ENCODE assay signal across 8 cellular contexts in genomic region chr11:65637794-65638317, GRCh38. TPM values are rescaled to one million over a fixed set of nuclear protein-coding genes. Genes with fewer than 3 reads are reported as not detected.
DNase-seq lines count a peak whose midpoint lies in the region; ATAC-seq lines count a peak whose summit lies in the region.

SIPA1 (plus strand) TSS chr11:65638101; CDS start chr11:65640922, 2,821 bp downstream.

- peaks cover 39 to 51% of the 10 kb centered on the region in 2 donors for H3K4me1 Mint-ChIP-seq in effector memory CD8-positive, alpha-beta T cell (ENCODE audit: low read depth in 2 of 2)

- no peaks in the 10 kb centered on the region for H3K9me3 Mint-ChIP-seq in effector memory CD8-positive, alpha-beta T cell

- POLR2A ChIA-PET in activated CD8-positive, alpha-beta memory T cell treated with anti-CD3 and anti-CD28 coated beads for 36 hours (lab: Charles Lee): interaction anchor here (0.6 to 6.3 kb wide), 8 partner anchors 12 to 250 kb away, joined by 3 to 39 read pairs (median 3); partner anchors contain the start of genes FIBP and PCNX3

- DNase-seq in NCI-H2029 (lab: John Stamatoyannopoulos, UW): peak; percentile 47
- no peak for DNase-seq in NCI-H2029 treated with DMSO at 0.1 percent for 48 hours (lab: John Stamatoyannopoulos, UW)
- peak; percentile 73 for DNase-seq in NCI-H774 (lab: John Stamatoyannopoulos, UW)
- DNase-seq in effector memory CD8-positive, alpha-beta T cell: peak; percentile 67 to 80 (median 78)
- DNase-seq in medulla oblongata (ENCODE audit: extremely low spot score): peak; percentile 85
- peak; percentile 40 to 62 (median 62) for DNase-seq in stimulated activated CD4-positive, alpha-beta T cell treated with anti-CD3 and anti-CD28 coated beads, TNF-alpha, amount 100 ng/mL, for 48 hours (ENCODE audit: low read depth in 3 of 3)

- peak within 1 kb of the TSS; percentile 94 to 98 for H3K27ac Mint-ChIP-seq in effector memory CD8-positive, alpha-beta T cell

- peak; percentile 37 for ATAC-seq in HG02973 (IDR thresholded peaks at IDR 0.05; ENCODE audit: unreplicated experiment)
- ATAC-seq in effector memory CD8-positive, alpha-beta T cell (replicated peaks): peak; percentile 21

- H3K36me3 Mint-ChIP-seq in effector memory CD8-positive, alpha-beta T cell (ENCODE audit: insufficient read depth): peaks cover 77% of the 10 kb centered on the region

- no peaks in the 10 kb centered on the region for H3K27me3 Mint-ChIP-seq in effector memory CD8-positive, alpha-beta T cell

- CTCF ChIA-PET in activated CD8-positive, alpha-beta memory T cell treated with anti-CD3 and anti-CD28 coated beads for 36 hours (lab: Charles Lee): interaction anchor here (0.6 to 2.0 kb wide), 12 partner anchors 8 to 250 kb away, joined by 3 to 6 read pairs (median 4); partner anchors contain the start of genes FIBP, MAP3K11, MUS81 and PCNX3

- H3K4me3 Mint-ChIP-seq in effector memory CD8-positive, alpha-beta T cell: peak within 1 kb of the TSS; percentile 89 to 90

RNA-seq across cellular contexts. Expression of gene SIPA1, which starts in this region (rescaled TPM):
- 100 to 1,000 TPM; 141 to 143 TPM for total RNA-seq in activated CD8-positive, alpha-beta memory T cell treated with anti-CD3 and anti-CD28 coated beads for 36 hours
